ENCODE assay signal across 16 cellular contexts in the genomic region with DNA sequence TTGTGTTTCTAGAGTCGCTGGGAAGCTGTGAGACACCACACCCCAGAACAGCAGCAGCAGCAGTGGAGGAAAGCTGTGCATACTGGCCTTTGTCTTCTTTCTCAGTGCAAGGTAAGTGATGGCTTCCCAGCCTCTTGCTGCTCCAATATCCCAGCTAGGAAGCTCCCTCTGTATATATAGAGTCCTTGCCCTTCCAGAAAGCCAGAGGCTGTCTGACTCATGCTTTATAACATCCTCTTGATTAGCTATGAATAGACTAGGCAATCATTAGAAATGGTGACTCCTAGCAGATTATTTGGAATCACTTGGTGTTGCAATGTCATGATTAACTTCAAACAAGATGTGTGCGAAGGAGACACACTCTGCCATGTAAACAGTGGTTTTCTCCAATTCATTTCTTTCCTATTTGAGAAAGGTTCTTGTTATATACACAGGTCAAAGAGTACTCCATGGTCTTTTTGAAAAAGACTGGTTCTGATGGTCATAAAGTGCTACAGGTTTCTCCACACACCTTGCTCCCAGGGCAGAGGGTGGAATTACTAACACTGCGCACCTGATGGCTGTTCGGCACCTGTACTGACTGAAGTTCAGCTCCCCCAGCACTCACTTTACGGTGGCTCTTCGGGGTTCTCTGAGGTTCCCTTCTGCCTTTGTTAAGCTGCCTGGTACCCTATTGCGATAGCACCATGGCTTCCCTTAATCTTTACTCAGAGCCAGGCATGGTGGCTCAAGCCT. TPM values are rescaled to one million over a fixed set of nuclear protein-coding genes. Genes with fewer than 3 reads are reported as not detected.
A peak's percentile ranks its signal among the peaks of the same experiment; 100 is the strongest.
DNase-seq lines count a peak whose midpoint lies in the region; FAIRE-seq and TF ChIP-seq lines count a peak whose summit lies in the region.
"Had no signal": no experiment of that assay in that cellular context is flagged by ENCODE, and none has a peak within 500 bp of the region (broad histone marks: within the 10 kb centered on the region; RNA-seq: fewer than 3 reads in every experiment).

Gene MMP1 (minus strand): TSS at position 149 of the 735 bp plus-strand sequence. CDS start 68 bp downstream, at position 81.

- no peaks in the 10 kb centered on the region for H3K9me3 Mint-ChIP-seq in MCF 10A (ENCODE audit: unreplicated experiment)
- H3K9me3 Mint-ChIP-seq in astrocyte (ENCODE audit: unreplicated experiment), result no peaks in the 10 kb centered on the region
- H3K9me3 Mint-ChIP-seq: activated CD4-positive, alpha-beta memory T cell treated with anti-CD3 and anti-CD28 coated beads, Interleukin-2, amount 10 ng/mL, durations not matched to agents 7 days and 5 days had no signal

- no peaks in the 10 kb centered on the region for H4K20me1 ChIP-seq in astrocyte (ENCODE audit: insufficient read depth, low read length)

- POLR2A ChIA-PET in MCF 10A (lab: Yijun Ruan, JAX), result interaction anchor here (1.1 to 1.2 kb wide), 3 partner anchors 18 to 36 kb away, joined by 3 read pairs; partner anchors contain the start of gene MMP10

- H3K27ac Mint-ChIP-seq in MCF 10A (ENCODE audit: low read depth, unreplicated experiment) (no peak within 1 kb of the TSS), astrocyte (ENCODE audit: unreplicated experiment) (no peak within 1 kb of the TSS)
- H3K27ac Mint-ChIP-seq: activated CD4-positive, alpha-beta memory T cell treated with anti-CD3 and anti-CD28 coated beads, Interleukin-2, amount 10 ng/mL, durations not matched to agents 7 days and 5 days had no signal

- intact Hi-C loops in MCF 10A (cut with micrococcal nuclease) (no loop called here), breast epithelium (cut with DNase I; ENCODE audit: low total_unique reads) (no loop called here), prostate gland (cut with DNase I) (no loop called here)

- TF ChIP-seq POLR2A in breast epithelium (IDR thresholded peaks at IDR 0.05), result no peak
- no peak for TF ChIP-seq POLR2A in prostate gland (IDR thresholded peaks at IDR 0.05)

- H3K4me1 ChIP-seq in breast epithelium, result no peaks in the 10 kb centered on the region
- peaks cover 9% of the 10 kb centered on the region for H3K4me1 ChIP-seq in astrocyte (ENCODE audit: insufficient read depth, low read length)
- no peaks in the 10 kb centered on the region for H3K4me1 ChIP-seq in prostate gland (replicated peaks)
- H3K4me1 ChIP-seq in right atrium auricular region, result no peaks in the 10 kb centered on the region

- H3K27me3 ChIP-seq in breast epithelium, result no peaks in the 10 kb centered on the region
- H3K27me3 ChIP-seq in astrocyte (ENCODE audit: insufficient read depth, low read length), result no peaks in the 10 kb centered on the region
- no peaks in the 10 kb centered on the region for H3K27me3 ChIP-seq in prostate gland (replicated peaks; ENCODE audit: insufficient read depth)
- H3K27me3 ChIP-seq in right atrium auricular region, result no peaks in the 10 kb centered on the region
- H3K27me3 ChIP-seq: upper lobe of left lung had no signal

- H3K36me3 Mint-ChIP-seq in MCF 10A (ENCODE audit: insufficient read depth, unreplicated experiment) (peaks cover 6% of the 10 kb centered on the region), astrocyte (ENCODE audit: low read depth, unreplicated experiment) (no peaks in the 10 kb centered on the region)

- peak; percentile 39 for DNase-seq in MCF 10A (ENCODE audit: unreplicated experiment)
- DNase-seq in breast epithelium (ENCODE audit: low spot score in 2 of 2), result no peak
- peak; percentile 76 for DNase-seq in astrocyte (ENCODE audit: low read depth)
- peak; percentile 73 for DNase-seq in glomerular endothelial cell (ENCODE audit: extremely low read depth, low read depth, low spot score)
- no peak for DNase-seq in activated gamma-delta T cell (lab: John Stamatoyannopoulos, UW)
- DNase-seq in prostate gland (ENCODE audit: low spot score), result no peak
- DNase-seq in D341Med (ENCODE audit: low spot score), result no peak
- DNase-seq in right atrium auricular region (ENCODE audit: low spot score), result no peak
- DNase-seq: 8988T; activated CD4-positive, alpha-beta memory T cell treated with anti-CD3 and anti-CD28 coated beads, Interleukin-2, amount 10 ng/mL, durations not matched to agents 7 days and 5 days; activated gamma-delta T cell treated with Interleukin-2 at 50 U/mL for 16 hours; left ventricle myocardium inferior; NCI-H2171 treated with DMSO at 0.1 percent for 48 hours; T-helper 2 cell; upper lobe of left lung had no signal

- no peak for TF ChIP-seq CTCF in MCF 10A (IDR thresholded peaks at IDR 0.05; ENCODE audit: unreplicated experiment)
- no peak for TF ChIP-seq CTCF in breast epithelium (IDR thresholded peaks at IDR 0.05)
- TF ChIP-seq CTCF in astrocyte (IDR thresholded peaks at IDR 0.05; ENCODE audit: insufficient read depth, low read depth, low read length), result no peak
- no peak for TF ChIP-seq CTCF in prostate gland (IDR thresholded peaks at IDR 0.05)
- TF ChIP-seq CTCF in right atrium auricular region (IDR thresholded peaks at IDR 0.05), result no peak

- H3K9me3 ChIP-seq in breast epithelium (no peaks in the 10 kb centered on the region), astrocyte (ENCODE audit: insufficient read depth, low read depth, low read length) (no peaks in the 10 kb centered on the region), prostate gland (no peaks in the 10 kb centered on the region), right atrium auricular region (no peaks in the 10 kb centered on the region)
- H3K9me3 ChIP-seq: left ventricle myocardium inferior, upper lobe of left lung had no signal

- no peaks in the 10 kb centered on the region for H3K36me3 ChIP-seq in breast epithelium
- no peaks in the 10 kb centered on the region for H3K36me3 ChIP-seq in astrocyte (ENCODE audit: insufficient read depth, low read length)
- no peaks in the 10 kb centered on the region for H3K36me3 ChIP-seq in prostate gland
- H3K36me3 ChIP-seq in right atrium auricular region, result no peaks in the 10 kb centered on the region
- H3K36me3 ChIP-seq: left ventricle myocardium inferior, upper lobe of left lung had no signal

- peak; percentile 82 for FAIRE-seq in astrocyte (lab: Jason Lieb, UNC)

- CTCF ChIA-PET in MCF 10A (lab: Yijun Ruan, JAX), result interaction anchor here (0.6 to 1.4 kb wide), 5 partner anchors 13 to 368 kb away, joined by 3 to 6 read pairs (median 3); partner anchors contain the start of gene MMP10

- H3K4me3 Mint-ChIP-seq in MCF 10A (ENCODE audit: unreplicated experiment) (no peak within 1 kb of the TSS), astrocyte (ENCODE audit: unreplicated experiment) (no peak within 1 kb of the TSS)
- H3K4me3 Mint-ChIP-seq: activated CD4-positive, alpha-beta memory T cell treated with anti-CD3 and anti-CD28 coated beads, Interleukin-2, amount 10 ng/mL, durations not matched to agents 7 days and 5 days had no signal

- H3K27me3 Mint-ChIP-seq in MCF 10A (ENCODE audit: insufficient read depth, unreplicated experiment), result no peaks in the 10 kb centered on the region
- H3K27me3 Mint-ChIP-seq in astrocyte (ENCODE audit: low read depth, unreplicated experiment), result no peaks in the 10 kb centered on the region
- H3K27me3 Mint-ChIP-seq: activated CD4-positive, alpha-beta memory T cell treated with anti-CD3 and anti-CD28 coated beads, Interleukin-2, amount 10 ng/mL, durations not matched to agents 7 days and 5 days had no signal

- 94% methylated on average over 7 of the region's 7 CpGs for WGBS in prostate gland

- no peak within 1 kb of the TSS for H2AFZ ChIP-seq in astrocyte (ENCODE audit: low read depth, low read length)

- peak within 1 kb of the TSS; percentile 22 for H3K4me2 ChIP-seq in astrocyte (ENCODE audit: low read length)

- H3K27ac ChIP-seq in breast epithelium (no peak within 1 kb of the TSS), astrocyte (ENCODE audit: low read depth, low read length) (no peak within 1 kb of the TSS), prostate gland (no peak within 1 kb of the TSS), right atrium auricular region (no peak within 1 kb of the TSS)
- H3K27ac ChIP-seq: upper lobe of left lung had no signal

- H3K9ac ChIP-seq in astrocyte (ENCODE audit: low read length), result no peak within 1 kb of the TSS

- H3K4me3 ChIP-seq in breast epithelium, result no peak within 1 kb of the TSS
- no peak within 1 kb of the TSS for H3K4me3 ChIP-seq in astrocyte (ENCODE audit: insufficient read depth, low read depth, low read length)
- H3K4me3 ChIP-seq in prostate gland, result no peak within 1 kb of the TSS
- no peak within 1 kb of the TSS for H3K4me3 ChIP-seq in right atrium auricular region
- H3K4me3 ChIP-seq: left ventricle myocardium inferior, upper lobe of left lung had no signal

- H3K4me1 Mint-ChIP-seq in MCF 10A (ENCODE audit: insufficient read depth, unreplicated experiment) (peaks cover 10% of the 10 kb centered on the region), astrocyte (ENCODE audit: low read depth, unreplicated experiment) (peaks cover 12% of the 10 kb centered on the region)
- H3K4me1 Mint-ChIP-seq: activated CD4-positive, alpha-beta memory T cell treated with anti-CD3 and anti-CD28 coated beads, Interleukin-2, amount 10 ng/mL, durations not matched to agents 7 days and 5 days had no signal

- BruUV-seq in MCF 10A (replicated peaks; lab: Mats Ljungman, UMichigan), result no TSS peak

- no peaks in the 10 kb centered on the region for H3K79me2 ChIP-seq in astrocyte (ENCODE audit: insufficient read depth, low read length)

RNA-seq across cellular contexts. Expression of gene MMP1, which starts in this region (rescaled TPM):
- total RNA-seq in MCF 10A (2022), result 0.25 and 0.35 TPM in 2 replicates
- total RNA-seq in breast epithelium, result not detected
- total RNA-seq in astrocyte, result 0.38 and 0.64 TPM in 2 replicates
- total RNA-seq in glomerular endothelial cell, result 2,602 and 5,796 TPM in 2 replicates
- 1 to 10 TPM in 1 of 2 donors, not detected in 1; 1.2 TPM for total RNA-seq in prostate gland
- total RNA-seq in right atrium auricular region, result under 1 TPM in 1 of 2 donors, not detected in 1; 0.16 TPM
- total RNA-seq: activated CD4-positive, alpha-beta memory T cell treated with anti-CD3 and anti-CD28 coated beads, Interleukin-2, amount 10 ng/mL, durations not matched to agents 7 days and 5 days; cerebellum; left ventricle myocardium inferior had no signal

Comparison
In these comparisons a context has a peak if more than half of its experiments do, and no peak if none do; other contexts are left out.
1. RNA of gene MMP1 (total RNA-seq): 2,602 to 5,796 TPM in glomerular endothelial cell; 1.2 TPM in prostate gland, 0.38 to 0.64 TPM in astrocyte, 0.25 to 0.35 TPM in MCF 10A, 0.16 TPM in right atrium auricular region and not detected in breast epithelium; every median in the first group is over 1,000 times any median in the second.
2. Peak in DNase-seq in MCF 10A; RNA of the gene not detected or under 1 TPM.
3. Peak in DNase-seq and H3K4me2 ChIP-seq in astrocyte; RNA of the gene not detected or under 1 TPM.